ENCODE assay signal across 9 cellular contexts in genomic region chr11:69298778-69299461, GRCh38. TPM values are rescaled to one million over a fixed set of nuclear protein-coding genes. Genes with fewer than 3 reads are reported as not detected.
DNase-seq lines count a peak whose midpoint lies in the region; ATAC-seq and TF ChIP-seq lines count a peak whose summit lies in the region.
"Had no signal": no experiment of that assay in that cellular context is flagged by ENCODE, and none has a peak within 500 bp of the region (broad histone marks: within the 10 kb centered on the region; RNA-seq: fewer than 3 reads in every experiment).

No MANE protein-coding gene starts in this region.

- DNase-seq in activated CD4-positive, alpha-beta T cell treated with anti-CD3 and anti-CD28 coated beads, Interleukin-2, amount 10 ng/mL, durations not matched to agents 7 days and 5 days, result no peak
- no peak for DNase-seq in activated CD4-positive, alpha-beta T cell treated with anti-CD3 and anti-CD28 coated beads for 36 hours
- DNase-seq in SK-N-SH (no peak), foreskin keratinocyte (no peak), DMS79 (lab: John Stamatoyannopoulos, UW) (no peak), NCI-H1105 treated with DMSO at 0.1 percent for 48 hours (lab: John Stamatoyannopoulos, UW) (no peak), pons (ENCODE audit: low spot score) (no peak)
- DNase-seq in stimulated activated naive CD8-positive, alpha-beta T cell treated with anti-CD3 and anti-CD28 coated beads, Interleukin-15, amount 100 ng/mL, for 72 hours, result no peak

- H3K9me2 ChIP-seq in SK-N-SH, result no peaks in the 10 kb centered on the region

- no peaks in the 10 kb centered on the region for H3K36me3 ChIP-seq in SK-N-SH (replicated peaks in 1 of 2; ENCODE audit: control insufficient read depth in 1 of 2, insufficient read depth in 2 of 2, low read length in 1 of 2)

- WGBS in SK-N-SH (ENCODE audit: low lambda C conversion rate), result 55% methylated on average over 14 of the region's 17 CpGs

- H3K4me3 ChIP-seq in SK-N-SH (ENCODE audit: low read depth in 2 of 2, low read length in 1 of 2), result 0 out of 4 replicates have a peak overlapping the region, but pooled peaks of 1 of the 2 experiments have one; percentile 37

- no peaks in the 10 kb centered on the region for H3K9me3 Mint-ChIP-seq in activated CD4-positive, alpha-beta T cell treated with anti-CD3 and anti-CD28 coated beads, Interleukin-2, amount 10 ng/mL, durations not matched to agents 7 days and 5 days
- H3K9me3 Mint-ChIP-seq in activated CD4-positive, alpha-beta T cell treated with anti-CD3 and anti-CD28 coated beads for 36 hours (ENCODE audit: low read depth), result no peaks in the 10 kb centered on the region
- no peaks in the 10 kb centered on the region for H3K9me3 Mint-ChIP-seq in stimulated activated naive CD8-positive, alpha-beta T cell treated with anti-CD3 and anti-CD28 coated beads, Interleukin-15, amount 100 ng/mL, for 72 hours

- CTCF ChIA-PET in activated CD4-positive, alpha-beta T cell treated with anti-CD3 and anti-CD28 coated beads, Interleukin-2, amount 10 ng/mL, durations not matched to agents 7 days and 5 days (lab: Charles Lee), result interaction anchor here (1.2 to 1.9 kb wide), 3 partner anchors 11 to 18 kb away, joined by 3 to 5 read pairs (median 3); no protein-coding TSS in a partner anchor
- CTCF ChIA-PET in activated CD4-positive, alpha-beta T cell treated with anti-CD3 and anti-CD28 coated beads for 36 hours (lab: Charles Lee), result interaction anchor here (1.1 kb wide), 1 partner anchor 248 kb away, joined by 5 read pairs; no protein-coding TSS in a partner anchor
- CTCF ChIA-PET in SK-N-SH (lab: Yijun Ruan, JAX), result interaction anchor here (0.7 kb wide), 1 partner anchor 333 kb away, joined by 3 read pairs; no protein-coding TSS in a partner anchor

- peak overlapping the region; percentile 84 to 95; a peak in 3 of 4 replicates for H3K27ac ChIP-seq in SK-N-SH (ENCODE audit: low read depth in 2 of 2, low read length in 1 of 2)
- H3K27ac ChIP-seq in foreskin keratinocyte, result peak overlapping the region; percentile 62

- H3K27me3 ChIP-seq in SK-N-SH (ENCODE audit: insufficient read depth) (no peaks in the 10 kb centered on the region), foreskin keratinocyte (no peaks in the 10 kb centered on the region)

- peaks cover 55% of the 10 kb centered on the region for H3K4me1 Mint-ChIP-seq in activated CD4-positive, alpha-beta T cell treated with anti-CD3 and anti-CD28 coated beads, Interleukin-2, amount 10 ng/mL, durations not matched to agents 7 days and 5 days
- H3K4me1 Mint-ChIP-seq in activated CD4-positive, alpha-beta T cell treated with anti-CD3 and anti-CD28 coated beads for 36 hours, result peaks cover 49% of the 10 kb centered on the region
- peaks cover 67% of the 10 kb centered on the region for H3K4me1 Mint-ChIP-seq in stimulated activated naive CD8-positive, alpha-beta T cell treated with anti-CD3 and anti-CD28 coated beads, Interleukin-15, amount 100 ng/mL, for 72 hours

- H3K9ac ChIP-seq in SK-N-SH, result peak overlapping the region; percentile 63

- peak overlapping the region; percentile 45 for H3K4me3 Mint-ChIP-seq in activated CD4-positive, alpha-beta T cell treated with anti-CD3 and anti-CD28 coated beads, Interleukin-2, amount 10 ng/mL, durations not matched to agents 7 days and 5 days
- H3K4me3 Mint-ChIP-seq in activated CD4-positive, alpha-beta T cell treated with anti-CD3 and anti-CD28 coated beads for 36 hours, result no peak overlapping the region
- H3K4me3 Mint-ChIP-seq in stimulated activated naive CD8-positive, alpha-beta T cell treated with anti-CD3 and anti-CD28 coated beads, Interleukin-15, amount 100 ng/mL, for 72 hours, result peak overlapping the region; percentile 70

- TF ChIP-seq CTCF in SK-N-SH (IDR thresholded peaks at IDR 0.05) (no peak), foreskin keratinocyte (conservative IDR thresholded peaks at IDR 0.05) (no peak)

- intact Hi-C loops in activated CD4-positive, alpha-beta T cell treated with anti-CD3 and anti-CD28 coated beads for 36 hours (cut with DNase I, micrococcal nuclease), result loop anchor here (5.0 to 10.0 kb wide), 7 partner anchors 38 to 457 kb away; partner anchors contain the start of genes CPT1A (in 1 of the 2) and LTO1 (in 1 of the 2)

- peaks cover 28% of the 10 kb centered on the region; the same call in 1 of the 2 replicates for H3K79me2 ChIP-seq in SK-N-SH (ENCODE audit: insufficient read depth)

- no peaks in the 10 kb centered on the region for H3K9me3 ChIP-seq in SK-N-SH

- no peak for TF ChIP-seq EP300 in SK-N-SH (IDR thresholded peaks at IDR 0.05; ENCODE audit: borderline replicate concordance in 1 of 2, low read depth in 1 of 2, low read length in 1 of 2)

- POLR2A ChIA-PET in activated CD4-positive, alpha-beta T cell treated with anti-CD3 and anti-CD28 coated beads, Interleukin-2, amount 10 ng/mL, durations not matched to agents 7 days and 5 days (lab: Charles Lee), result no interaction called here
- POLR2A ChIA-PET in activated CD4-positive, alpha-beta T cell treated with anti-CD3 and anti-CD28 coated beads for 36 hours (lab: Charles Lee), result interaction anchor here (0.5 kb wide), 1 partner anchor 22 kb away, joined by 3 read pairs; no protein-coding TSS in a partner anchor
- POLR2A ChIA-PET in SK-N-SH (lab: Yijun Ruan, JAX), result no interaction called here

- peak overlapping the region; percentile 62 for H3K4me2 ChIP-seq in SK-N-SH

- no peaks in the 10 kb centered on the region for H4K20me1 ChIP-seq in SK-N-SH (ENCODE audit: insufficient read depth)

- peak overlapping the region; percentile 32; the same call in 1 of the 2 replicates for H2AFZ ChIP-seq in SK-N-SH (ENCODE audit: low read depth)

- H3K4me1 ChIP-seq in SK-N-SH (ENCODE audit: control insufficient read depth in 1 of 2, insufficient read depth in 2 of 2, low read depth in 1 of 2, low read length in 1 of 2) (peaks cover 21 to 65% of the 10 kb centered on the region in 2 experiments; a peak in 3 of 4 replicates), foreskin keratinocyte (peaks cover 42% of the 10 kb centered on the region)

- no peak for TF ChIP-seq RAD21 in SK-N-SH (IDR thresholded peaks at IDR 0.05; ENCODE audit: low read length)

- ATAC-seq in activated CD4-positive, alpha-beta T cell treated with anti-CD3 and anti-CD28 coated beads for 36 hours, result no peak
- ATAC-seq in foreskin keratinocyte, result no peak
- no peak for ATAC-seq in stimulated activated naive CD8-positive, alpha-beta T cell treated with anti-CD3 and anti-CD28 coated beads, Interleukin-15, amount 100 ng/mL, for 72 hours

- H3K27me3 Mint-ChIP-seq in activated CD4-positive, alpha-beta T cell treated with anti-CD3 and anti-CD28 coated beads, Interleukin-2, amount 10 ng/mL, durations not matched to agents 7 days and 5 days, result no peaks in the 10 kb centered on the region
- peaks cover 4% of the 10 kb centered on the region for H3K27me3 Mint-ChIP-seq in activated CD4-positive, alpha-beta T cell treated with anti-CD3 and anti-CD28 coated beads for 36 hours
- H3K27me3 Mint-ChIP-seq in stimulated activated naive CD8-positive, alpha-beta T cell treated with anti-CD3 and anti-CD28 coated beads, Interleukin-15, amount 100 ng/mL, for 72 hours, result no peaks in the 10 kb centered on the region

- peak overlapping the region; percentile 88 for H3K27ac Mint-ChIP-seq in activated CD4-positive, alpha-beta T cell treated with anti-CD3 and anti-CD28 coated beads, Interleukin-2, amount 10 ng/mL, durations not matched to agents 7 days and 5 days
- no peak overlapping the region for H3K27ac Mint-ChIP-seq in activated CD4-positive, alpha-beta T cell treated with anti-CD3 and anti-CD28 coated beads for 36 hours
- no peak overlapping the region for H3K27ac Mint-ChIP-seq in stimulated activated naive CD8-positive, alpha-beta T cell treated with anti-CD3 and anti-CD28 coated beads, Interleukin-15, amount 100 ng/mL, for 72 hours

- H3K36me3 Mint-ChIP-seq in activated CD4-positive, alpha-beta T cell treated with anti-CD3 and anti-CD28 coated beads, Interleukin-2, amount 10 ng/mL, durations not matched to agents 7 days and 5 days (ENCODE audit: low read depth), result peaks cover 3% of the 10 kb centered on the region
- no peaks in the 10 kb centered on the region for H3K36me3 Mint-ChIP-seq in activated CD4-positive, alpha-beta T cell treated with anti-CD3 and anti-CD28 coated beads for 36 hours (ENCODE audit: low read depth)

- peaks cover 49% of the 10 kb centered on the region for H3F3A ChIP-seq in SK-N-SH (replicated peaks; ENCODE audit: insufficient read depth)

TF ChIP-seq in SK-N-SH, 30 proteins besides CTCF, POLR2A, EP300 and RAD21 (continues in another document):
- TF ChIP-seq PBX3 (IDR thresholded peaks at IDR 0.05) (no peak), CHD2 (IDR thresholded peaks at IDR 0.05; ENCODE audit: low read length, partially characterized antibody) (no peak), MAX (IDR thresholded peaks at IDR 0.05; ENCODE audit: low read depth) (no peak)

RNA-seq across cellular contexts. Expression of gene MYEOV, which starts 5.0 kb away (rescaled TPM):
- not detected for total RNA-seq in activated CD4-positive, alpha-beta T cell treated with anti-CD3 and anti-CD28 coated beads, Interleukin-2, amount 10 ng/mL, durations not matched to agents 7 days and 5 days
- total RNA-seq in activated CD4-positive, alpha-beta T cell treated with anti-CD3 and anti-CD28 coated beads for 36 hours, result not detected
- polyA plus RNA-seq in SK-N-SH (2012; rRNA removed) (3.0 and 3.6 TPM in 2 replicates), foreskin keratinocyte (2.1 and 4.4 TPM in 2 replicates)
- polyA plus RNA-seq in SK-N-SH (2012; cell fraction: cytosol; rRNA removed), result 1.4 and 1.6 TPM in 2 replicates
- polyA plus RNA-seq in SK-N-SH (2012; cell fraction: nucleus; rRNA removed), result 7.8 and 9.9 TPM in 2 replicates
- total RNA-seq in foreskin keratinocyte, result 3.0 and 5.4 TPM in 2 replicates
- total RNA-seq: skeletal muscle tissue had no signal
